ENCODE assay signal across 8 cellular contexts in genomic region chr16:66552288-66553143, GRCh38. TPM values are rescaled to one million over a fixed set of nuclear protein-coding genes. Genes with fewer than 3 reads are reported as not detected.
DNase-seq lines count a peak whose midpoint lies in the region; ATAC-seq and TF ChIP-seq lines count a peak whose summit lies in the region.

CKLF (plus strand) TSS chr16:66552576; CDS start chr16:66552716, 140 bp downstream.

- no peak for TF ChIP-seq CTCF in psoas muscle (IDR thresholded peaks at IDR 0.05)

- ATAC-seq in HG02885 (IDR thresholded peaks at IDR 0.05; ENCODE audit: poor library complexity, unreplicated experiment) (peak; percentile 72), left ventricle myocardium superior (peak; percentile 87), psoas muscle (peak; percentile 85 to 91 (median 87))

- no peaks in the 10 kb centered on the region for H3K9me3 ChIP-seq in psoas muscle

- no peaks in the 10 kb centered on the region for H3K27me3 ChIP-seq in psoas muscle (ENCODE audit: insufficient read depth in 3 of 3, low read length in 2 of 3)

- peak; percentile 85 for TF ChIP-seq POLR2A in GM15510 (IDR thresholded peaks at IDR 0.05; ENCODE audit: borderline replicate concordance, extremely low read depth, insufficient read length)

- H3K4me3 ChIP-seq in psoas muscle, result peak within 1 kb of the TSS; percentile 68

- WGBS in psoas muscle, 3 donors, result 5% methylated on average over 62 to 63 of the region's 63 CpGs

- intact Hi-C loops in left ventricle myocardium superior (cut with micrococcal nuclease) (loop anchor here (5.0 kb wide), 1 partner anchor 35 kb away; no protein-coding TSS in a partner anchor), psoas muscle (cut with DNase I) (loop anchor here in 1 of 2 donors (5.0 kb wide), 1 partner anchor 35 kb away; no protein-coding TSS in a partner anchor)

- peaks cover 40% of the 10 kb centered on the region for H3K4me1 ChIP-seq in psoas muscle

- peaks cover 0 to 6% of the 10 kb centered on the region in 2 donors for H3K36me3 ChIP-seq in psoas muscle (ENCODE audit: insufficient read depth in 1 of 2, low read depth in 1 of 2)

- peak; percentile 75 for DNase-seq in NCI-H1694 treated with DMSO at 0.1 percent for 48 hours (lab: John Stamatoyannopoulos, UW)
- DNase-seq in T-helper 2 cell, result peak; percentile 81 to 94 (median 87)
- peak in 55 of 56 donors; percentile 40 to 93 (median 81) for DNase-seq in amygdala (lab: John Stamatoyannopoulos, UW)
- peak; percentile 95 for DNase-seq in left ventricle myocardium superior
- DNase-seq in psoas muscle, result peak; percentile 89 to 95
- DNase-seq in ureter (ENCODE audit: low spot score), result peak; percentile 90

- peak within 1 kb of the TSS; percentile 86 for H3K27ac ChIP-seq in psoas muscle

RNA-seq across cellular contexts. Expression of gene CKLF, which starts in this region (rescaled TPM):
- total RNA-seq in left ventricle myocardium superior (9.1 TPM), psoas muscle (1 to 10 TPM; 4.1 to 8.7 (median 6.4) TPM), ureter (34.0 TPM)
- polyA plus RNA-seq in psoas muscle, result 10 to 100 TPM in 2 of 3 donors, 1 to 10 TPM in 1; 5.4 to 21.1 (median 14.8) TPM

Comparison
In these comparisons a context has a peak if more than half of its experiments do, and no peak if none do; other contexts are left out.
1. Peak in every context shown above with its lines: DNase-seq, ATAC-seq, H3K4me3 ChIP-seq and H3K27ac ChIP-seq.